Comparison of ENCODE assay signal across 1 cellular context in genomic region chr5:73938938-73939320, GRCh38.
TF ChIP-seq lines count a peak whose summit lies in the region.

No MANE protein-coding gene starts in this region.

TF ChIP-seq in A549, 52 proteins besides CTCF, POLR2A, EP300 and RAD21:
- TF ChIP-seq SREBF2 (IDR thresholded peaks at IDR 0.05) (no peak), SMC3 (IDR thresholded peaks at IDR 0.05) (no peak), ATOH8 (CRISPR knock-in tag; IDR thresholded peaks at IDR 0.05; ENCODE audit: low read depth) (no peak), ELK1 (IDR thresholded peaks at IDR 0.05; ENCODE audit: low read depth, low read length) (no peak)
TF ChIP-seq in A549: peak in this region for 0.
